In genomic region chr3:113505867-113506266, GRCh38 we compare ENCODE assay signal across 34 cellular contexts. TPM values are rescaled to one million over a fixed set of nuclear protein-coding genes. Genes with fewer than 3 reads are reported as not detected.
"Had no signal": no experiment of that assay in that cellular context is flagged by ENCODE, and none has a peak within 500 bp of the region (broad histone marks: within the 10 kb centered on the region; RNA-seq: fewer than 3 reads in every experiment).

No MANE protein-coding gene starts in this region.

- H3K27ac Mint-ChIP-seq: activated CD4-positive, alpha-beta memory T cell treated with anti-CD3 and anti-CD28 coated beads for 36 hours; activated CD4-positive, alpha-beta T cell treated with anti-CD3 and anti-CD28 coated beads for 36 hours; activated CD4-positive, alpha-beta T cell treated with anti-CD3 and anti-CD28 coated beads, Interleukin-2, amount 10 ng/mL, durations not matched to agents 24 days and 14 days; activated CD8-positive, alpha-beta memory T cell treated with anti-CD3 and anti-CD28 coated beads, Interleukin-2, amount 10 ng/mL, durations not matched to agents 7 days and 5 days; activated CD8-positive, alpha-beta T cell treated with anti-CD3 and anti-CD28 coated beads, Interleukin-2, amount 10 ng/mL, durations not matched to agents 7 days and 5 days; activated naive CD4-positive, alpha-beta T cell treated with anti-CD3 and anti-CD28 coated beads for 36 hours; activated naive CD4-positive, alpha-beta T cell treated with anti-CD3 and anti-CD28 coated beads, Interleukin-2, amount 50 U/mL, for 24 hours; activated naive CD8-positive, alpha-beta T cell treated with anti-CD3 and anti-CD28 coated beads for 36 hours; activated naive CD8-positive, alpha-beta T cell treated with anti-CD3 and anti-CD28 coated beads, Interleukin-2, amount 50 U/mL, for 24 hours; activated T-helper 1 cell treated with anti-CD3 and anti-CD28 coated beads, Interleukin-12 subunit alpha, Interleukin-12 subunit beta, Interleukin-2, Interleukin-4 antibody, amounts not matched to agents 30 ng/mL and 10 ng/mL and 1 ng/mL, durations not matched to agents 14 hours and 24 hours and 36 hours; activated T-helper 2 cell treated with anti-CD3 and anti-CD28 coated beads, Interferon-gamma antibody, Interleukin-2, Interleukin-4, amounts not matched to agents 10 μg/mL and 5 μg/mL and 100 μg/mL, durations not matched to agents 14 hours and 24 hours and 36 hours; effector memory CD8-positive, alpha-beta T cell had no signal

- H3K27me3 ChIP-seq: adrenal gland, brain microvascular endothelial cell, esophagus muscularis mucosa, foreskin keratinocyte, gastrocnemius medialis had no signal

- DNase-seq: activated CD4-positive, alpha-beta memory T cell treated with anti-CD3 and anti-CD28 coated beads for 36 hours; activated CD4-positive, alpha-beta T cell treated with anti-CD3 and anti-CD28 coated beads for 36 hours; activated CD4-positive, alpha-beta T cell treated with anti-CD3 and anti-CD28 coated beads, Interleukin-2, amount 10 ng/mL, durations not matched to agents 24 days and 14 days; activated CD4-positive, CD25-positive, alpha-beta regulatory T cell; activated CD4-positive, CD25-positive, alpha-beta regulatory T cell treated with anti-CD3 and anti-CD28 coated beads, Interleukin-2, amount 50 U/mL, for 72 hours; activated CD8-positive, alpha-beta memory T cell treated with anti-CD3 and anti-CD28 coated beads, Interleukin-2, amount 10 ng/mL, durations not matched to agents 7 days and 5 days; activated CD8-positive, alpha-beta memory T cell treated with anti-CD3 and anti-CD28 coated beads, Interleukin-2, amount 50 U/mL, for 4 hours; activated CD8-positive, alpha-beta T cell treated with anti-CD3 and anti-CD28 coated beads, Interleukin-2, amount 10 ng/mL, durations not matched to agents 7 days and 5 days; activated effector memory CD4-positive, alpha-beta T cell treated with anti-CD3 and anti-CD28 coated beads, Interleukin-2, amount 50 U/mL, for 16 hours; activated naive CD4-positive, alpha-beta T cell treated with anti-CD3 and anti-CD28 coated beads for 36 hours; activated naive CD8-positive, alpha-beta T cell treated with anti-CD3 and anti-CD28 coated beads for 36 hours; activated naive CD8-positive, alpha-beta T cell treated with anti-CD3 and anti-CD28 coated beads, Interleukin-2, amount 50 U/mL, for 24 hours; activated T-cell treated with anti-CD3 and anti-CD28 coated beads, Interleukin-2, amount 50 U/mL, for 1 hour; activated T-cell treated with anti-CD3 and anti-CD28 coated beads, Interleukin-2, amount 50 U/mL, for 48 hours; adrenal gland; amygdala; aorta; brain microvascular endothelial cell; cortex of kidney; dermis blood vessel endothelial cell; effector CD4-positive, alpha-beta T cell; effector memory CD8-positive, alpha-beta T cell; erythroblast; foreskin keratinocyte; gastrocnemius medialis; T-helper 2 cell had no signal

- FAIRE-seq: bronchial epithelial cell, colon had no signal

- H3K9me3 ChIP-seq: adrenal gland, esophagus muscularis mucosa, gastrocnemius medialis had no signal

- H3K4me3 Mint-ChIP-seq: activated CD4-positive, alpha-beta memory T cell treated with anti-CD3 and anti-CD28 coated beads for 36 hours; activated CD4-positive, alpha-beta T cell treated with anti-CD3 and anti-CD28 coated beads for 36 hours; activated CD4-positive, alpha-beta T cell treated with anti-CD3 and anti-CD28 coated beads, Interleukin-2, amount 10 ng/mL, durations not matched to agents 24 days and 14 days; activated CD8-positive, alpha-beta memory T cell treated with anti-CD3 and anti-CD28 coated beads, Interleukin-2, amount 10 ng/mL, durations not matched to agents 7 days and 5 days; activated CD8-positive, alpha-beta T cell treated with anti-CD3 and anti-CD28 coated beads, Interleukin-2, amount 10 ng/mL, durations not matched to agents 7 days and 5 days; activated naive CD4-positive, alpha-beta T cell treated with anti-CD3 and anti-CD28 coated beads for 36 hours; activated naive CD4-positive, alpha-beta T cell treated with anti-CD3 and anti-CD28 coated beads, Interleukin-2, amount 50 U/mL, for 24 hours; activated naive CD8-positive, alpha-beta T cell treated with anti-CD3 and anti-CD28 coated beads for 36 hours; activated naive CD8-positive, alpha-beta T cell treated with anti-CD3 and anti-CD28 coated beads, Interleukin-2, amount 50 U/mL, for 24 hours; activated T-helper 1 cell treated with anti-CD3 and anti-CD28 coated beads, Interleukin-12 subunit alpha, Interleukin-12 subunit beta, Interleukin-2, Interleukin-4 antibody, amounts not matched to agents 30 ng/mL and 10 ng/mL and 1 ng/mL, durations not matched to agents 14 hours and 24 hours and 36 hours; central memory CD8-positive, alpha-beta T cell; effector memory CD8-positive, alpha-beta T cell had no signal

- H3K4me3 ChIP-seq: adrenal gland, esophagus muscularis mucosa, gastrocnemius medialis had no signal

- H3K4me1 Mint-ChIP-seq: activated naive CD8-positive, alpha-beta T cell treated with anti-CD3 and anti-CD28 coated beads, Interleukin-2, amount 50 U/mL, for 24 hours had no signal

- ATAC-seq: activated CD4-positive, alpha-beta T cell treated with anti-CD3 and anti-CD28 coated beads for 36 hours; activated CD8-positive, alpha-beta memory T cell treated with anti-CD3 and anti-CD28 coated beads, Interleukin-2, amount 10 ng/mL, durations not matched to agents 7 days and 5 days; activated CD8-positive, alpha-beta T cell treated with anti-CD3 and anti-CD28 coated beads, Interleukin-2, amount 10 ng/mL, durations not matched to agents 7 days and 5 days; activated naive CD8-positive, alpha-beta T cell treated with anti-CD3 and anti-CD28 coated beads, Interleukin-2, amount 50 U/mL, for 24 hours; effector memory CD8-positive, alpha-beta T cell; foreskin keratinocyte; gastrocnemius medialis had no signal

- H3K27ac ChIP-seq: adrenal gland, brain microvascular endothelial cell, esophagus muscularis mucosa, foreskin keratinocyte, gastrocnemius medialis had no signal

- H3K27me3 Mint-ChIP-seq: activated CD4-positive, alpha-beta memory T cell treated with anti-CD3 and anti-CD28 coated beads for 36 hours; activated CD4-positive, alpha-beta T cell treated with anti-CD3 and anti-CD28 coated beads for 36 hours; activated CD4-positive, alpha-beta T cell treated with anti-CD3 and anti-CD28 coated beads, Interleukin-2, amount 10 ng/mL, durations not matched to agents 24 days and 14 days; activated CD8-positive, alpha-beta memory T cell treated with anti-CD3 and anti-CD28 coated beads, Interleukin-2, amount 10 ng/mL, durations not matched to agents 7 days and 5 days; activated naive CD4-positive, alpha-beta T cell treated with anti-CD3 and anti-CD28 coated beads, Interleukin-2, amount 50 U/mL, for 24 hours; activated naive CD8-positive, alpha-beta T cell treated with anti-CD3 and anti-CD28 coated beads for 36 hours; activated naive CD8-positive, alpha-beta T cell treated with anti-CD3 and anti-CD28 coated beads, Interleukin-2, amount 50 U/mL, for 24 hours; central memory CD8-positive, alpha-beta T cell; effector memory CD8-positive, alpha-beta T cell had no signal

- H3K9me3 Mint-ChIP-seq: activated CD4-positive, alpha-beta T cell treated with anti-CD3 and anti-CD28 coated beads, Interleukin-2, amount 10 ng/mL, durations not matched to agents 24 days and 14 days; activated naive CD4-positive, alpha-beta T cell treated with anti-CD3 and anti-CD28 coated beads, Interleukin-2, amount 50 U/mL, for 24 hours; activated naive CD8-positive, alpha-beta T cell treated with anti-CD3 and anti-CD28 coated beads, Interleukin-2, amount 50 U/mL, for 24 hours; activated T-helper 1 cell treated with anti-CD3 and anti-CD28 coated beads, Interleukin-12 subunit alpha, Interleukin-12 subunit beta, Interleukin-2, Interleukin-4 antibody, amounts not matched to agents 30 ng/mL and 10 ng/mL and 1 ng/mL, durations not matched to agents 14 hours and 24 hours and 36 hours; activated T-helper 2 cell treated with anti-CD3 and anti-CD28 coated beads, Interferon-gamma antibody, Interleukin-2, Interleukin-4, amounts not matched to agents 10 μg/mL and 5 μg/mL and 100 μg/mL, durations not matched to agents 14 hours and 24 hours and 36 hours; central memory CD8-positive, alpha-beta T cell; effector memory CD8-positive, alpha-beta T cell had no signal

- H3K4me1 ChIP-seq: adrenal gland, esophagus muscularis mucosa, foreskin keratinocyte, gastrocnemius medialis had no signal

- H3K36me3 ChIP-seq: adrenal gland, brain microvascular endothelial cell, gastrocnemius medialis had no signal

RNA-seq across cellular contexts. Expression of gene SIDT1, which starts 26.5 kb away (rescaled TPM):
- total RNA-seq: chondrocyte, dermis blood vessel endothelial cell had no signal
